1 cellular context compared by ENCODE assay signal in genomic region chr22:46528121-46528610, GRCh38.
A peak's percentile ranks its signal among the peaks of the same experiment; 100 is the strongest.
TF ChIP-seq lines count a peak whose summit lies in the region.

No MANE protein-coding gene starts in this region.

TF ChIP-seq in HepG2, 621 proteins besides CTCF, POLR2A, EP300 and RAD21 (continued from another document and continues in another):
- TF ChIP-seq PREB (CRISPR knock-in tag; IDR thresholded peaks at IDR 0.05) (no peak), ZNF609 (CRISPR knock-in tag; IDR thresholded peaks at IDR 0.05; ENCODE audit: borderline replicate concordance) (peak; percentile 85; the same call in 1 of the 2 replicates), ZNF674 (CRISPR knock-in tag; IDR thresholded peaks at IDR 0.05; ENCODE audit: low read depth) (no peak), ZNF678 (CRISPR knock-in tag; IDR thresholded peaks at IDR 0.05) (no peak), IKZF4 (CRISPR knock-in tag; IDR thresholded peaks at IDR 0.05; ENCODE audit: borderline replicate concordance, low read depth, not compliant biosample characterization) (no peak), ZSCAN25 (CRISPR knock-in tag; IDR thresholded peaks at IDR 0.05) (no peak), WIZ (CRISPR knock-in tag; IDR thresholded peaks at IDR 0.05) (no peak), ZNF547 (CRISPR knock-in tag; IDR thresholded peaks at IDR 0.05) (no peak), TEAD2 (CRISPR knock-in tag; IDR thresholded peaks at IDR 0.05) (no peak), FIP1L1 (IDR thresholded peaks at IDR 0.05; ENCODE audit: borderline replicate concordance, insufficient read depth, low read depth, low read length) (no peak), ZFP91 (CRISPR knock-in tag; IDR thresholded peaks at IDR 0.05; ENCODE audit: borderline replicate concordance) (no peak), NR2F6 (IDR thresholded peaks at IDR 0.05) (peak; percentile 36), NR2F6 (CRISPR knock-in tag; IDR thresholded peaks at IDR 0.05) (peak; percentile 52; the same call in 1 of the 2 replicates), ZXDC (CRISPR knock-in tag; IDR thresholded peaks at IDR 0.05) (no peak), PAXIP1 (CRISPR knock-in tag; conservative IDR thresholded peaks at IDR 0.05) (peak; percentile 68), HMGXB3 (CRISPR knock-in tag; IDR thresholded peaks at IDR 0.05; ENCODE audit: borderline replicate concordance) (no peak), ZNF629 (CRISPR knock-in tag; conservative IDR thresholded peaks at IDR 0.05) (no peak), HDAC6 (IDR thresholded peaks at IDR 0.05; ENCODE audit: low read depth, low read length) (no peak), MTA3 (CRISPR knock-in tag; IDR thresholded peaks at IDR 0.05) (no peak), ZNF441 (CRISPR knock-in tag; IDR thresholded peaks at IDR 0.05; ENCODE audit: borderline replicate concordance) (no peak), NFIC (IDR thresholded peaks at IDR 0.05; ENCODE audit: low read length) (no peak), MAFF (IDR thresholded peaks at IDR 0.05; ENCODE audit: low read depth, low read length) (no peak), ZNF780A (CRISPR knock-in tag; IDR thresholded peaks at IDR 0.05) (no peak), ZNF512B (CRISPR knock-in tag; IDR thresholded peaks at IDR 0.05; ENCODE audit: borderline replicate concordance) (no peak), SIN3B (IDR thresholded peaks at IDR 0.05; ENCODE audit: low read length) (no peak), ZBTB14 (CRISPR knock-in tag; IDR thresholded peaks at IDR 0.05) (0 out of 2 replicates have a peak, but pooled peaks have one; percentile 14), NR2F1 (CRISPR knock-in tag; IDR thresholded peaks at IDR 0.05) (no peak), ZNF777 (CRISPR knock-in tag; IDR thresholded peaks at IDR 0.05) (0 out of 2 replicates have a peak, but pooled peaks have one; percentile 42), ZNF614 (CRISPR knock-in tag; IDR thresholded peaks at IDR 0.05; ENCODE audit: borderline replicate concordance) (peak; percentile 70; the same call in 1 of the 2 replicates), ZNF770 (CRISPR knock-in tag; IDR thresholded peaks at IDR 0.05) (no peak)
